In genomic region chr14:100142073-100143040, GRCh38 we compare ENCODE assay signal across 10 cellular contexts. TPM values are rescaled to one million over a fixed set of nuclear protein-coding genes. Genes with fewer than 3 reads are reported as not detected.
DNase-seq lines count a peak whose midpoint lies in the region; TF ChIP-seq lines count a peak whose summit lies in the region.
"Had no signal": no experiment of that assay in that cellular context is flagged by ENCODE, and none has a peak within 500 bp of the region (broad histone marks: within the 10 kb centered on the region; RNA-seq: fewer than 3 reads in every experiment).

No MANE protein-coding gene starts in this region.

- H3K36me3 ChIP-seq in stomach (peaks cover 0 to 41% (median 24%) of the 10 kb centered on the region in 4 donors), mesendoderm (ENCODE audit: control insufficient read depth, insufficient read depth, low read length) (no peaks in the 10 kb centered on the region)
- H3K36me3 ChIP-seq: prostate gland had no signal

- no peak overlapping the region for H3K4me2 ChIP-seq in mesendoderm (ENCODE audit: low read length)

- WGBS in stomach, 5 donors, result 22 to 45% (median 26%) methylated on average over 5 to 14 of the region's 14 CpGs
- no CpG with 5 or more reads among the region's 14 CpGs for WGBS in mesendoderm (ENCODE audit: extremely low coverage, insufficient coverage, low lambda C conversion rate)

- H2BK120ac ChIP-seq in mesendoderm (ENCODE audit: low read depth, low read length), result no peak overlapping the region

- H3K4ac ChIP-seq in mesendoderm (ENCODE audit: low read depth, low read length), result no peak overlapping the region

- TF ChIP-seq EP300 in stomach (IDR thresholded peaks at IDR 0.05), result no peak

- no peaks in the 10 kb centered on the region for H3K79me1 ChIP-seq in mesendoderm (ENCODE audit: low read length)

- H3K79me2 ChIP-seq in mesendoderm (ENCODE audit: control insufficient read depth, insufficient read depth, low read length), result no peaks in the 10 kb centered on the region

- no peak overlapping the region for H3K56ac ChIP-seq in mesendoderm (ENCODE audit: low read length)

- no peak overlapping the region for H3K9ac ChIP-seq in mesendoderm (ENCODE audit: low read length)

- DNase-seq in NCI-H226 (peak; percentile 50), stomach (peak; percentile 88), mesendoderm (no peak), foreskin melanocyte (no peak)
- no peak for DNase-seq in activated CD4-positive, CD25-positive, alpha-beta regulatory T cell (lab: John Stamatoyannopoulos, UW)
- DNase-seq: NCI-H1417, SHP77 had no signal

- no peaks in the 10 kb centered on the region for H3K27me3 ChIP-seq in layer of hippocampus (ENCODE audit: control insufficient read depth, insufficient read depth, low read length)
- H3K27me3 ChIP-seq in stomach, result no peaks in the 10 kb centered on the region
- no peaks in the 10 kb centered on the region for H3K27me3 ChIP-seq in mesendoderm (ENCODE audit: insufficient read depth, low read length, poor library complexity)

- intact Hi-C loops in stomach (cut with DNase I; ENCODE audit: low total_unique reads), result no loop called here

- peak overlapping the region in 1 of 4 donors; percentile 1 for H3K4me3 ChIP-seq in stomach
- no peak overlapping the region for H3K4me3 ChIP-seq in mesendoderm (ENCODE audit: low read length)
- H3K4me3 ChIP-seq: prostate gland had no signal

- H3K4me1 ChIP-seq in stomach (peaks cover 74 to 100% (median 90%) of the 10 kb centered on the region in 4 donors), mesendoderm (ENCODE audit: control insufficient read depth, low read depth, low read length) (no peaks in the 10 kb centered on the region)
- H3K4me1 ChIP-seq: prostate gland had no signal

- H3K9me3 ChIP-seq in stomach, result no peaks in the 10 kb centered on the region
- H3K9me3 ChIP-seq: prostate gland had no signal

- no peak overlapping the region for H3K23ac ChIP-seq in mesendoderm (ENCODE audit: low read length)

- H4K8ac ChIP-seq in mesendoderm (ENCODE audit: low read depth, low read length), result no peak overlapping the region

- H3K27ac ChIP-seq in angular gyrus (ENCODE audit: low read depth, low read length) (peak overlapping the region; percentile 47), layer of hippocampus (ENCODE audit: low read depth, low read length) (peak overlapping the region; percentile 62), stomach (peak overlapping the region; percentile 76 to 88 (median 78)), mesendoderm (ENCODE audit: low read depth, low read length) (no peak overlapping the region)
- H3K27ac ChIP-seq: prostate gland had no signal

- peak in 1 of 4 donors; percentile 14 for TF ChIP-seq POLR2A in stomach (IDR thresholded peaks at IDR 0.05)

- H3K18ac ChIP-seq in mesendoderm (ENCODE audit: low read length), result no peak overlapping the region

- H4K5ac ChIP-seq in mesendoderm (ENCODE audit: low read length), result no peak overlapping the region

- no peak overlapping the region for H2AK5ac ChIP-seq in mesendoderm (ENCODE audit: low read length)

- no peak for TF ChIP-seq CTCF in stomach (IDR thresholded peaks at IDR 0.05)

- H2BK5ac ChIP-seq in mesendoderm (ENCODE audit: low read length), result no peak overlapping the region

- H2BK15ac ChIP-seq in mesendoderm (replicated peaks; ENCODE audit: low read depth), result no peak overlapping the region

RNA-seq across cellular contexts. Expression of gene DEGS2, which starts 17.1 kb away (rescaled TPM):
- total RNA-seq in stomach, result 10 to 100 TPM in 4 of 5 donors, 1 to 10 TPM in 1; 1.2 to 53.0 (median 25.0) TPM
- 1 to 10 TPM; 4.3 to 8.6 (median 7.7) TPM for polyA plus RNA-seq in stomach
- 0.03 TPM for polyA plus RNA-seq in mesendoderm (2013, experiment 1 of 2)
- polyA plus RNA-seq in mesendoderm (2013, experiment 2 of 2), result 0.03 TPM

Comparison
In these comparisons a context has a peak if more than half of its experiments do, and no peak if none do; other contexts are left out.
1. DNase-seq: peak in NCI-H226 (single experiment) and stomach (single experiment); none in mesendoderm (single experiment), activated CD4-positive, CD25-positive, alpha-beta regulatory T cell (0 of 4) and foreskin melanocyte (single experiment).